In the genomic region with DNA sequence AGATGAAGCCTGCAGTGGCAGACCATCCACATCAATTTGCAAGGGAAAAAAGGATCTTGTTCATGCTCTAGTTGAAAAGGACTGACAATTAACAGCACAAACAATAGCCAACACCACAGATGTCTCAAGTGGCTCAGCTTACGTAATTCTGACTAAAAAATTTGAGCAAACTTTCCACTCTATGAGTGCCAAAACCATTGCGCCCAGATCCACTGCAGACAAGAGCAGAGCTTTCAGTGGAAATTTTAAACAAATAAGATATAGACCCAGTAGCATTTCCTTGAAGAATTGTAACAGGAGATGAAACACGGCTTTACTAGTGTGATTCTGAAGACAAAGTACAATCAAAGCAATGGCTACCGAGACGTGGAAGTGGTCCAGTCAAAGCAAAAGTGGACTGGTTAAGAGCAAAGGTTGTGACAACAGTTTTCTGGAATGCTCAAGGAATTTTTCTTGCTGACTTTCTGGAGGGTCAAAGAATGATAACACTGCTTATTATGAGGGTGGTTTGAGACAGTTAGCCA, we compare ENCODE assay signal across 11 cellular contexts. TPM values are rescaled to one million over a fixed set of nuclear protein-coding genes. Genes with fewer than 3 reads are reported as not detected.
DNase-seq lines count a peak whose midpoint lies in the region; ATAC-seq and TF ChIP-seq lines count a peak whose summit lies in the region.
"Had no signal": no experiment of that assay in that cellular context is flagged by ENCODE, and none has a peak within 500 bp of the region (broad histone marks: within the 10 kb centered on the region; RNA-seq: fewer than 3 reads in every experiment).

No MANE protein-coding gene starts in this region.

- H3K4me3 ChIP-seq in SK-N-SH (ENCODE audit: low read depth in 2 of 2, low read length in 1 of 2) (no peak overlapping the region), choroid plexus epithelial cell (ENCODE audit: low read depth, low read length) (peak overlapping the region; percentile 17), lower lobe of right lung (no peak overlapping the region), uterus (no peak overlapping the region)
- no peak overlapping the region for H3K4me3 ChIP-seq in naive thymus-derived CD4-positive, alpha-beta T cell (ENCODE audit: low read length)

- H3K36me3 ChIP-seq in SK-N-SH (replicated peaks in 1 of 2; ENCODE audit: control insufficient read depth in 1 of 2, insufficient read depth in 2 of 2, low read length in 1 of 2) (no peaks in the 10 kb centered on the region), lower lobe of right lung (no peaks in the 10 kb centered on the region), uterus (no peaks in the 10 kb centered on the region)
- no peaks in the 10 kb centered on the region for H3K36me3 ChIP-seq in naive thymus-derived CD4-positive, alpha-beta T cell (ENCODE audit: control insufficient read depth in 2 of 3, insufficient read depth in 3 of 3, low read length in 3 of 3)

- H2AK5ac ChIP-seq in H9 (ENCODE audit: insufficient read length, low read length): no peak overlapping the region

- peaks cover 4% of the 10 kb centered on the region in 2 experiments; a peak in 4 of 5 replicates for H3K9me3 Mint-ChIP-seq in H9
- H3K9me3 Mint-ChIP-seq in naive thymus-derived CD4-positive, alpha-beta T cell: peaks cover 0 to 5% (median 0%) of the 10 kb centered on the region in 11 donors
- H3K9me3 Mint-ChIP-seq: activated CD4-positive, alpha-beta memory T cell treated with anti-CD3 and anti-CD28 coated beads, Interleukin-2, amount 10 ng/mL, durations not matched to agents 7 days and 5 days had no signal

- H3K56ac ChIP-seq in H9 (ENCODE audit: insufficient read length, low read depth, low read length): no peak overlapping the region

- H3K9me3 ChIP-seq in SK-N-SH (no peaks in the 10 kb centered on the region), lower lobe of right lung (no peaks in the 10 kb centered on the region), uterus (no peaks in the 10 kb centered on the region), H9 (ENCODE audit: control insufficient read depth, low read depth, low read length) (no peaks in the 10 kb centered on the region)
- H3K9me3 ChIP-seq in naive thymus-derived CD4-positive, alpha-beta T cell (ENCODE audit: control insufficient read depth in 2 of 3, low read length in 3 of 3): no peaks in the 10 kb centered on the region

- H2BK12ac ChIP-seq in H9 (ENCODE audit: insufficient read length, low read depth, low read length): no peak overlapping the region

- peaks cover 11 to 13% of the 10 kb centered on the region in 2 experiments for H3K4me1 Mint-ChIP-seq in H9
- H3K4me1 Mint-ChIP-seq in naive thymus-derived CD4-positive, alpha-beta T cell: peaks cover 0 to 11% (median 5%) of the 10 kb centered on the region in 7 donors

- H4K8ac ChIP-seq in H9 (replicated peaks; ENCODE audit: insufficient read length, low read depth, low read length): no peak overlapping the region

- no peak for TF ChIP-seq EP300 in SK-N-SH (IDR thresholded peaks at IDR 0.05; ENCODE audit: borderline replicate concordance in 1 of 2, low read depth in 1 of 2, low read length in 1 of 2)

- no peaks in the 10 kb centered on the region for H3K23me2 ChIP-seq in H9 (ENCODE audit: insufficient read length, low read depth, low read length, poor library complexity, severe bottlenecking)

- H3K27me3 ChIP-seq in SK-N-SH (ENCODE audit: insufficient read depth): no peaks in the 10 kb centered on the region
- H3K27me3 ChIP-seq in lower lobe of right lung (ENCODE audit: low read depth): peaks cover 5% of the 10 kb centered on the region
- H3K27me3 ChIP-seq in uterus: no peaks in the 10 kb centered on the region
- H3K27me3 ChIP-seq in H9 (ENCODE audit: insufficient read depth, low read length): no peaks in the 10 kb centered on the region
- H3K27me3 ChIP-seq in naive thymus-derived CD4-positive, alpha-beta T cell (ENCODE audit: control insufficient read depth in 2 of 2, insufficient read depth in 2 of 2, low read length in 2 of 2): no peaks in the 10 kb centered on the region

- H2BK20ac ChIP-seq in H9 (ENCODE audit: low read depth, low read length, poor library complexity, severe bottlenecking): no peak overlapping the region

- H3K9ac ChIP-seq in SK-N-SH: no peak overlapping the region
- no peak overlapping the region for H3K9ac ChIP-seq in H9 (ENCODE audit: extremely low read depth, insufficient read length, low read length)

- no peak overlapping the region for H3K18ac ChIP-seq in H9 (ENCODE audit: insufficient read length, low read depth, low read length)

- no peaks in the 10 kb centered on the region for H3K79me2 ChIP-seq in SK-N-SH (ENCODE audit: insufficient read depth)
- H3K79me2 ChIP-seq in H9 (ENCODE audit: insufficient read depth, low read length): no peaks in the 10 kb centered on the region

- CTCF ChIA-PET in SK-N-SH (lab: Yijun Ruan, JAX): interaction anchor here (1.7 kb wide), 1 partner anchor 363 kb away, joined by 4 read pairs; no protein-coding TSS in a partner anchor
- CTCF ChIA-PET in naive thymus-derived CD4-positive, alpha-beta T cell (lab: Charles Lee): no interaction called here

- H3K36me3 Mint-ChIP-seq in H9 (ENCODE audit: insufficient read depth in 1 of 3, low read depth in 3 of 3): peaks cover 0 to 4% (median 2%) of the 10 kb centered on the region in 3 experiments; a peak in 3 of 7 replicates
- no peaks in the 10 kb centered on the region for H3K36me3 Mint-ChIP-seq in naive thymus-derived CD4-positive, alpha-beta T cell

- no peak overlapping the region for H3K4me3 Mint-ChIP-seq in H9
- H3K4me3 Mint-ChIP-seq in naive thymus-derived CD4-positive, alpha-beta T cell: no peak overlapping the region
- H3K4me3 Mint-ChIP-seq: activated CD4-positive, alpha-beta memory T cell treated with anti-CD3 and anti-CD28 coated beads, Interleukin-2, amount 10 ng/mL, durations not matched to agents 7 days and 5 days; T-helper 1 cell treated with Interleukin-12 subunit alpha and Interleukin-12 subunit beta and Interleukin-4 antibody, amounts not matched to agents 30 μg/mL and 1 μg/mL, for 36 hours had no signal

- H3K4me2 ChIP-seq in SK-N-SH (0 out of 2 replicates have a peak overlapping the region, but pooled peaks have one; percentile 17), H9 (ENCODE audit: insufficient read depth, insufficient read length, low read length) (no peak overlapping the region)

- DNase-seq in SK-N-SH: no peak
- peak; percentile 72 for DNase-seq in choroid plexus epithelial cell (ENCODE audit: low read depth)
- no peak for DNase-seq in lower lobe of right lung
- DNase-seq in uterus: no peak
- no peak for DNase-seq in H9
- no peak for DNase-seq in NCI-H774 (lab: John Stamatoyannopoulos, UW)
- DNase-seq in naive thymus-derived CD4-positive, alpha-beta T cell: no peak
- DNase-seq: activated CD4-positive, alpha-beta memory T cell treated with anti-CD3 and anti-CD28 coated beads, Interleukin-2, amount 10 ng/mL, durations not matched to agents 7 days and 5 days; KG1 had no signal

- H3K4me1 ChIP-seq in SK-N-SH (ENCODE audit: control insufficient read depth in 1 of 2, insufficient read depth in 2 of 2, low read depth in 1 of 2, low read length in 1 of 2): peaks cover 0 to 4% of the 10 kb centered on the region in 2 experiments; a peak in 1 of 4 replicates
- peaks cover 7% of the 10 kb centered on the region for H3K4me1 ChIP-seq in lower lobe of right lung
- H3K4me1 ChIP-seq in uterus: no peaks in the 10 kb centered on the region
- no peaks in the 10 kb centered on the region for H3K4me1 ChIP-seq in H9 (ENCODE audit: insufficient read depth, low read length)
- H3K4me1 ChIP-seq in naive thymus-derived CD4-positive, alpha-beta T cell (ENCODE audit: control insufficient read depth in 2 of 2, insufficient read depth in 2 of 2, low read length in 2 of 2): no peaks in the 10 kb centered on the region

- no peak overlapping the region for H4K5ac ChIP-seq in H9 (ENCODE audit: insufficient read length, low read depth, low read length)

- 35% methylated on average over 5 of the region's 5 CpGs for WGBS in SK-N-SH (ENCODE audit: low lambda C conversion rate)
- WGBS in H9 (ENCODE audit: extremely low coverage, insufficient read length, low lambda C conversion rate): no CpG with 5 or more reads among the region's 5 CpGs

- TF ChIP-seq RAD21 in SK-N-SH (IDR thresholded peaks at IDR 0.05; ENCODE audit: low read length): no peak

- no peak overlapping the region for H3K4ac ChIP-seq in H9 (ENCODE audit: low read depth, low read length)

- H3K27ac ChIP-seq in SK-N-SH (ENCODE audit: low read depth in 2 of 2, low read length in 1 of 2): no peak overlapping the region
- peak overlapping the region; percentile 57 for H3K27ac ChIP-seq in lower lobe of right lung
- peak overlapping the region; percentile 38 to 52 for H3K27ac ChIP-seq in uterus
- H3K27ac ChIP-seq in H9 (ENCODE audit: insufficient read length, low read depth, low read length): no peak overlapping the region
- H3K27ac ChIP-seq in naive thymus-derived CD4-positive, alpha-beta T cell (ENCODE audit: low read depth, low read length): no peak overlapping the region

- TF ChIP-seq CTCF in SK-N-SH (IDR thresholded peaks at IDR 0.05) (no peak), choroid plexus epithelial cell (conservative IDR thresholded peaks at IDR 0.05; ENCODE audit: low read depth, low read length) (no peak), lower lobe of right lung (IDR thresholded peaks at IDR 0.05) (no peak), uterus (IDR thresholded peaks at IDR 0.05) (no peak), H9 (conservative IDR thresholded peaks at IDR 0.05) (no peak)

- peaks cover 2% of the 10 kb centered on the region; the same call in 1 of the 2 replicates for H3K27me3 Mint-ChIP-seq in H9 (ENCODE audit: low read depth)
- peaks cover 13 to 43% (median 25%) of the 10 kb centered on the region in 5 donors for H3K27me3 Mint-ChIP-seq in naive thymus-derived CD4-positive, alpha-beta T cell

- no peaks in the 10 kb centered on the region for H3F3A ChIP-seq in SK-N-SH (replicated peaks; ENCODE audit: insufficient read depth)

- no peak overlapping the region for H2BK120ac ChIP-seq in H9 (ENCODE audit: low read depth, low read length, poor library complexity, severe bottlenecking)

- intact Hi-C loops in lower lobe of right lung (cut with DNase I): no loop called here
- intact Hi-C loops in uterus (cut with DNase I; ENCODE audit: low total_unique reads): no loop called here
- intact Hi-C loops in naive thymus-derived CD4-positive, alpha-beta T cell (cut with micrococcal nuclease): loop anchor here (5.0 kb wide), 3 partner anchors 527 to 1438 kb away; partner anchors contain the start of genes KIAA1328 (in 1 of the 2) and TPGS2 (in 1 of the 2)

- H4K20me1 ChIP-seq in SK-N-SH (ENCODE audit: insufficient read depth) (no peaks in the 10 kb centered on the region), H9 (ENCODE audit: control insufficient read depth, insufficient read depth, insufficient read length) (no peaks in the 10 kb centered on the region)

- H3K14ac ChIP-seq in H9 (ENCODE audit: insufficient read depth, low read length): no peak overlapping the region

- H2BK15ac ChIP-seq in H9 (ENCODE audit: low read depth, low read length): no peak overlapping the region

- no peak for TF ChIP-seq POLR2A in uterus (IDR thresholded peaks at IDR 0.05)

- ATAC-seq in SK-N-SH treated with all-trans-retinoic acid at 6 μM for 48 hours (no peak), lower lobe of right lung (peak; percentile 29 to 69)
- no peak for ATAC-seq in naive thymus-derived CD4-positive, alpha-beta T cell

- no peak overlapping the region for H3T11ph ChIP-seq in H9 (ENCODE audit: low read length)

- no peak overlapping the region for H3K23ac ChIP-seq in H9 (ENCODE audit: insufficient read length, low read depth, low read length)

- H3K27ac Mint-ChIP-seq in H9: no peak overlapping the region
- no peak overlapping the region for H3K27ac Mint-ChIP-seq in naive thymus-derived CD4-positive, alpha-beta T cell
- H3K27ac Mint-ChIP-seq: activated CD4-positive, alpha-beta memory T cell treated with anti-CD3 and anti-CD28 coated beads, Interleukin-2, amount 10 ng/mL, durations not matched to agents 7 days and 5 days; T-helper 1 cell treated with Interleukin-12 subunit alpha and Interleukin-12 subunit beta and Interleukin-4 antibody, amounts not matched to agents 30 μg/mL and 1 μg/mL, for 36 hours had no signal

- no peak overlapping the region for H4K91ac ChIP-seq in H9 (ENCODE audit: insufficient read length, low read depth, low read length)

- POLR2A ChIA-PET in SK-N-SH (lab: Yijun Ruan, JAX): no interaction called here
- POLR2A ChIA-PET in naive thymus-derived CD4-positive, alpha-beta T cell (lab: Charles Lee): no interaction called here

- no peaks in the 10 kb centered on the region for H3K79me1 ChIP-seq in H9 (ENCODE audit: insufficient read depth, low read depth, low read length, poor library complexity, severe bottlenecking)

- H2AFZ ChIP-seq in SK-N-SH (ENCODE audit: low read depth): peak overlapping the region; percentile 50; the same call in 1 of the 2 replicates
- no peak overlapping the region for H2AFZ ChIP-seq in H9 (ENCODE audit: low read length)

- H3K9me2 ChIP-seq in SK-N-SH: no peaks in the 10 kb centered on the region

- H2BK5ac ChIP-seq in H9 (ENCODE audit: insufficient read length, low read length): no peak overlapping the region

RNA-seq across cellular contexts. Expression of gene ZNF396, which starts 12.0 kb away (rescaled TPM):
- polyA plus RNA-seq in SK-N-SH (2012; rRNA removed): 0.41 and 0.76 TPM in 2 replicates
- polyA plus RNA-seq in SK-N-SH (2012; cell fraction: cytosol; rRNA removed): 0.64 and 0.73 TPM in 2 replicates
- polyA plus RNA-seq in SK-N-SH (2012; cell fraction: nucleus; rRNA removed): 1.3 TPM in 2 replicates
- 4.4 TPM for total RNA-seq in lower lobe of right lung
- 1 to 10 TPM in 2 of 4 donors, under 1 TPM in 2; 0.26 to 3.9 (median 1.0) TPM for total RNA-seq in uterus
- 0.94 and 1.2 TPM in 2 replicates for total RNA-seq in H9 (2021)
- total RNA-seq in naive thymus-derived CD4-positive, alpha-beta T cell: 1 to 10 TPM in 2 of 5 experiments, under 1 TPM in 3; 0.11 to 8.2 (median 0.54) TPM
- polyA plus RNA-seq in naive thymus-derived CD4-positive, alpha-beta T cell: 1 to 10 TPM; 1.0 to 1.6 TPM

RNA-seq across cellular contexts. Expression of gene ZNF24, which starts 44.9 kb away (rescaled TPM):
- 6.9 and 10.0 TPM in 2 replicates for polyA plus RNA-seq in SK-N-SH (2012; rRNA removed)
- 10.5 and 11.7 TPM in 2 replicates for polyA plus RNA-seq in SK-N-SH (2012; cell fraction: cytosol; rRNA removed)
- 6.6 and 13.3 TPM in 2 replicates for polyA plus RNA-seq in SK-N-SH (2012; cell fraction: nucleus; rRNA removed)
- total RNA-seq in lower lobe of right lung (51.8 TPM), uterus (10 to 100 TPM; 22.0 to 86.7 (median 42.8) TPM), H9 (2021) (57.9 and 61.0 TPM in 2 replicates)
- total RNA-seq in naive thymus-derived CD4-positive, alpha-beta T cell: 10 to 100 TPM; 55.6 to 98.1 (median 80.8) TPM
- polyA plus RNA-seq in naive thymus-derived CD4-positive, alpha-beta T cell: 10 to 100 TPM; 67.6 to 80.5 TPM

Comparison
In these comparisons a context has a peak if more than half of its experiments do, and no peak if none do; other contexts are left out.
1. H3K27ac ChIP-seq: peak in lower lobe of right lung (single experiment) and uterus (2 of 2); none in SK-N-SH (0 of 2), H9 (single experiment) and naive thymus-derived CD4-positive, alpha-beta T cell (single experiment).
2. ATAC-seq: peak in lower lobe of right lung (2 of 2); none in SK-N-SH treated with all-trans-retinoic acid at 6 μM for 48 hours (single experiment) and naive thymus-derived CD4-positive, alpha-beta T cell (single experiment).
3. intact Hi-C loops: an anchor here in naive thymus-derived CD4-positive, alpha-beta T cell (5.0 kb wide); none called in lower lobe of right lung and uterus.